Comparison of ENCODE assay signal across 8 cellular contexts in genomic region chrX:119266364-119266995, GRCh38. TPM values are rescaled to one million over a fixed set of nuclear protein-coding genes. Genes with fewer than 3 reads are reported as not detected.
A peak's percentile ranks its signal among the peaks of the same experiment; 100 is the strongest.
DNase-seq lines count a peak whose midpoint lies in the region; ATAC-seq and TF ChIP-seq lines count a peak whose summit lies in the region.

No MANE protein-coding gene starts in this region.

- H3K36me3 ChIP-seq in A673 (ENCODE audit: insufficient read depth, low read length, poor library complexity, severe bottlenecking), result no peaks in the 10 kb centered on the region
- H3K36me3 ChIP-seq in MM.1S (replicated peaks; ENCODE audit: insufficient read depth, low read length), result no peaks in the 10 kb centered on the region

- H3K27me3 ChIP-seq in A673 (replicated peaks; ENCODE audit: insufficient read depth, low read depth, low read length, poor library complexity) (no peaks in the 10 kb centered on the region), MM.1S (replicated peaks; ENCODE audit: insufficient read depth, low read length) (no peaks in the 10 kb centered on the region)

- intact Hi-C loops in A673 (cut with micrococcal nuclease; ENCODE audit: unreplicated experiment), result loop anchor here (5.0 kb wide), 1 partner anchor 144 kb away; no protein-coding TSS in a partner anchor

- peak; percentile 36 for DNase-seq in A673 (ENCODE audit: low spot score)
- peak; percentile 34 for DNase-seq in EH (ENCODE audit: low read depth)
- DNase-seq in MM.1S, result peak; percentile 19
- DNase-seq in astrocyte of the cerebellum (ENCODE audit: low read depth), result peak; percentile 1
- DNase-seq in kidney tubule cell (ENCODE audit: low spot score), result peak; percentile 29
- no peak for DNase-seq in occipital lobe (lab: John Stamatoyannopoulos, UW)

- H3K9me3 ChIP-seq in A673 (ENCODE audit: low read depth, low read length, poor library complexity, severe bottlenecking), result no peaks in the 10 kb centered on the region
- no peaks in the 10 kb centered on the region for H3K9me3 ChIP-seq in MM.1S (replicated peaks; ENCODE audit: insufficient read depth, low read length)

- in situ Hi-C loops in astrocyte of the cerebellum (cut with HindIII; ENCODE audit: low sequenced_read_pairs), result no loop called here

- H3K4me1 ChIP-seq in A673 (ENCODE audit: insufficient read depth, low read length, poor library complexity, severe bottlenecking) (no peaks in the 10 kb centered on the region), MM.1S (ENCODE audit: low read length) (no peaks in the 10 kb centered on the region)

- TF ChIP-seq CTCF in A673 (conservative IDR thresholded peaks at IDR 0.05; ENCODE audit: low read depth, low read length) (peak; percentile 88), MM.1S (IDR thresholded peaks at IDR 0.05; ENCODE audit: low read length) (peak; percentile 77), astrocyte of the cerebellum (IDR thresholded peaks at IDR 0.05; ENCODE audit: low read depth, low read length, missing control alignments) (peak; percentile 73)

- ATAC-seq in GM21528 (IDR thresholded peaks at IDR 0.05; ENCODE audit: low FRiP score, unreplicated experiment), result no peak
- ATAC-seq in GM21825 (IDR thresholded peaks at IDR 0.05; ENCODE audit: unreplicated experiment), result no peak

- no peaks in the 10 kb centered on the region for H3F3A ChIP-seq in MM.1S (ENCODE audit: insufficient read depth, low read length)

- no peaks in the 10 kb centered on the region for H3K79me2 ChIP-seq in MM.1S (ENCODE audit: low read length)

- no peaks in the 10 kb centered on the region for H3K9me2 ChIP-seq in MM.1S (replicated peaks; ENCODE audit: insufficient read depth, low read length)

- BruUV-seq in A673 (replicated peaks; lab: Mats Ljungman, UMichigan), result no TSS peak

- POLR2A ChIA-PET in A673 (lab: Charles Lee; ENCODE audit: low non-redundant PET), result no interaction called here

- H3K9ac ChIP-seq in MM.1S (ENCODE audit: low read length), result no peak overlapping the region

- no peak overlapping the region for H3K4me2 ChIP-seq in MM.1S (ENCODE audit: low read depth, low read length)

- CTCF ChIA-PET in A673 (lab: Charles Lee), result interaction anchor here (0.7 kb wide), 1 partner anchor 18 kb away, joined by 3 read pairs; no protein-coding TSS in a partner anchor

- H3K27ac ChIP-seq in A673 (ENCODE audit: low read depth, low read length, poor library complexity, severe bottlenecking), result no peak overlapping the region
- H3K27ac ChIP-seq in MM.1S (ENCODE audit: low read length), result no peak overlapping the region

- no peak overlapping the region for H2AFZ ChIP-seq in MM.1S (ENCODE audit: low read length)

- no peaks in the 10 kb centered on the region for H4K20me1 ChIP-seq in MM.1S (ENCODE audit: insufficient read depth, low read length)

- H3K4me3 ChIP-seq in A673 (ENCODE audit: low read depth, low read length, poor library complexity, severe bottlenecking) (no peak overlapping the region), MM.1S (ENCODE audit: low read length) (no peak overlapping the region), astrocyte of the cerebellum (ENCODE audit: low read depth, low read length) (no peak overlapping the region)

RNA-seq across cellular contexts. Expression of gene PGRMC1, which starts 30.4 kb away (rescaled TPM):
- total RNA-seq in A673 (2021), result 123 and 133 TPM in 2 replicates
- total RNA-seq in occipital lobe, result 151 TPM
